Comparison of ENCODE assay signal across 17 cellular contexts in genomic region chr20:10259166-10259565, GRCh38. TPM values are rescaled to one million over a fixed set of nuclear protein-coding genes. Genes with fewer than 3 reads are reported as not detected.
"Had no signal": no experiment of that assay in that cellular context is flagged by ENCODE, and none has a peak within 500 bp of the region (broad histone marks: within the 10 kb centered on the region; RNA-seq: fewer than 3 reads in every experiment).

No MANE protein-coding gene starts in this region.

- DNase-seq: Kasumi-1, MM.1S, NCI-H1092 treated with DMSO at 0.1 percent for 48 hours, NCI-H1436, NCI-H187, NCI-H2029, NCI-H2081 treated with DMSO at 0.1 percent for 48 hours, NCI-H226, NCI-H510A treated with DMSO at 0.1 percent for 48 hours, NCI-H526, Right ventricle myocardium superior, RPMI8226, SIG-M5 had no signal

- H3K4me1 Mint-ChIP-seq: IgD-negative memory B cell had no signal

- H3K27ac Mint-ChIP-seq: IgD-negative memory B cell had no signal

- H3K4me3 ChIP-seq: K562, SJSA1, SK-N-MC had no signal

- H3K4me3 Mint-ChIP-seq: IgD-negative memory B cell had no signal

- ATAC-seq: K562 had no signal

- H3K9me3 Mint-ChIP-seq: IgD-negative memory B cell had no signal

- H3K36me3 Mint-ChIP-seq: IgD-negative memory B cell had no signal

RNA-seq across cellular contexts. Expression of gene SNAP25, which starts 40.5 kb away (rescaled TPM):
- total RNA-seq: K562, Right ventricle myocardium superior had no signal
